Comparison of ENCODE assay signal across 12 cellular contexts in genomic region chr9:131545786-131546335, GRCh38. TPM values are rescaled to one million over a fixed set of nuclear protein-coding genes. Genes with fewer than 3 reads are reported as not detected.
DNase-seq lines count a peak whose midpoint lies in the region; ATAC-seq, FAIRE-seq and TF ChIP-seq lines count a peak whose summit lies in the region.
"Had no signal": no experiment of that assay in that cellular context is flagged by ENCODE, and none has a peak within 500 bp of the region (broad histone marks: within the 10 kb centered on the region; RNA-seq: fewer than 3 reads in every experiment).

No MANE protein-coding gene starts in this region.

- H3K36me3 ChIP-seq in SK-N-SH (replicated peaks in 1 of 2; ENCODE audit: control insufficient read depth in 1 of 2, insufficient read depth in 2 of 2, low read length in 1 of 2) (no peaks in the 10 kb centered on the region), kidney (ENCODE audit: control insufficient read depth in 1 of 2, insufficient read depth in 2 of 2, low read length in 2 of 2) (no peaks in the 10 kb centered on the region)
- H3K36me3 ChIP-seq: thyroid gland had no signal

- peak overlapping the region; percentile 22 for H3K4me3 Mint-ChIP-seq in activated CD4-positive, alpha-beta T cell treated with anti-CD3 and anti-CD28 coated beads for 36 hours
- H3K4me3 Mint-ChIP-seq in activated CD4-positive, alpha-beta T cell treated with anti-CD3 and anti-CD28 coated beads, Interleukin-2, amount 10 ng/mL, durations not matched to agents 7 days and 5 days: no peak overlapping the region
- peak overlapping the region; percentile 63 to 76 for H3K4me3 Mint-ChIP-seq in stimulated activated naive B cell treated with anti-CD40 and anti-IgM and Interleukin-4, amounts not matched to agents 10 μg/mL and 1 μg/mL and 100 μg/mL, for 72 hours

- no peaks in the 10 kb centered on the region for H3K9me2 ChIP-seq in SK-N-SH

- 2% methylated on average over 14 of the region's 30 CpGs for WGBS in SK-N-SH (ENCODE audit: low lambda C conversion rate)

- peaks cover 15% of the 10 kb centered on the region for H3K36me3 Mint-ChIP-seq in activated CD4-positive, alpha-beta T cell treated with anti-CD3 and anti-CD28 coated beads for 36 hours (ENCODE audit: low read depth)
- H3K36me3 Mint-ChIP-seq in activated CD4-positive, alpha-beta T cell treated with anti-CD3 and anti-CD28 coated beads, Interleukin-2, amount 10 ng/mL, durations not matched to agents 7 days and 5 days (ENCODE audit: low read depth): peaks cover 36% of the 10 kb centered on the region
- H3K36me3 Mint-ChIP-seq in stimulated activated naive B cell treated with anti-CD40 and anti-IgM and Interleukin-4, amounts not matched to agents 10 μg/mL and 1 μg/mL and 100 μg/mL, for 72 hours: peaks cover 16 to 45% of the 10 kb centered on the region in 2 donors

- no peaks in the 10 kb centered on the region for H3F3A ChIP-seq in SK-N-SH (replicated peaks; ENCODE audit: insufficient read depth)

- no peak overlapping the region for H3K27ac Mint-ChIP-seq in activated CD4-positive, alpha-beta T cell treated with anti-CD3 and anti-CD28 coated beads for 36 hours
- H3K27ac Mint-ChIP-seq in activated CD4-positive, alpha-beta T cell treated with anti-CD3 and anti-CD28 coated beads, Interleukin-2, amount 10 ng/mL, durations not matched to agents 7 days and 5 days: no peak overlapping the region
- H3K27ac Mint-ChIP-seq in stimulated activated naive B cell treated with anti-CD40 and anti-IgM and Interleukin-4, amounts not matched to agents 10 μg/mL and 1 μg/mL and 100 μg/mL, for 72 hours: no peak overlapping the region

- H3K9ac ChIP-seq in SK-N-SH (no peak overlapping the region), kidney (ENCODE audit: low read length in 2 of 2) (no peak overlapping the region)

- TF ChIP-seq EP300 in SK-N-SH (IDR thresholded peaks at IDR 0.05; ENCODE audit: borderline replicate concordance in 1 of 2, low read depth in 1 of 2, low read length in 1 of 2): no peak

- peaks cover 14% of the 10 kb centered on the region for H3K4me1 Mint-ChIP-seq in activated CD4-positive, alpha-beta T cell treated with anti-CD3 and anti-CD28 coated beads for 36 hours
- peaks cover 8% of the 10 kb centered on the region for H3K4me1 Mint-ChIP-seq in activated CD4-positive, alpha-beta T cell treated with anti-CD3 and anti-CD28 coated beads, Interleukin-2, amount 10 ng/mL, durations not matched to agents 7 days and 5 days
- H3K4me1 Mint-ChIP-seq in stimulated activated naive B cell treated with anti-CD40 and anti-IgM and Interleukin-4, amounts not matched to agents 10 μg/mL and 1 μg/mL and 100 μg/mL, for 72 hours: peaks cover 6 to 13% of the 10 kb centered on the region in 2 donors

- TF ChIP-seq CTCF in SK-N-SH (IDR thresholded peaks at IDR 0.05) (no peak), kidney (IDR thresholded peaks at IDR 0.05; ENCODE audit: borderline replicate concordance, extremely low read depth, insufficient read depth) (no peak)

- no peak for TF ChIP-seq RAD21 in SK-N-SH (IDR thresholded peaks at IDR 0.05; ENCODE audit: low read length)

- H3K27ac ChIP-seq in SK-N-SH (ENCODE audit: low read depth in 2 of 2, low read length in 1 of 2) (no peak overlapping the region), kidney (ENCODE audit: low read depth in 2 of 2, low read length in 2 of 2) (no peak overlapping the region)
- H3K27ac ChIP-seq: thyroid gland had no signal

- no peaks in the 10 kb centered on the region for H3K79me2 ChIP-seq in SK-N-SH (ENCODE audit: insufficient read depth)

- H3K27me3 Mint-ChIP-seq in activated CD4-positive, alpha-beta T cell treated with anti-CD3 and anti-CD28 coated beads for 36 hours: peaks cover 40% of the 10 kb centered on the region
- peaks cover 59% of the 10 kb centered on the region for H3K27me3 Mint-ChIP-seq in activated CD4-positive, alpha-beta T cell treated with anti-CD3 and anti-CD28 coated beads, Interleukin-2, amount 10 ng/mL, durations not matched to agents 7 days and 5 days
- peaks cover 45 to 56% of the 10 kb centered on the region in 2 donors for H3K27me3 Mint-ChIP-seq in stimulated activated naive B cell treated with anti-CD40 and anti-IgM and Interleukin-4, amounts not matched to agents 10 μg/mL and 1 μg/mL and 100 μg/mL, for 72 hours

- no peaks in the 10 kb centered on the region for H4K20me1 ChIP-seq in SK-N-SH (ENCODE audit: insufficient read depth)

- POLR2A ChIA-PET in activated CD4-positive, alpha-beta T cell treated with anti-CD3 and anti-CD28 coated beads for 36 hours (lab: Charles Lee): interaction anchor here (0.7 to 1.2 kb wide), 2 partner anchors 25 to 34 kb away, joined by 4 to 6 read pairs; no protein-coding TSS in a partner anchor
- POLR2A ChIA-PET in activated CD4-positive, alpha-beta T cell treated with anti-CD3 and anti-CD28 coated beads, Interleukin-2, amount 10 ng/mL, durations not matched to agents 7 days and 5 days (lab: Charles Lee): no interaction called here
- POLR2A ChIA-PET in SK-N-SH (lab: Yijun Ruan, JAX): no interaction called here

- intact Hi-C loops in activated CD4-positive, alpha-beta T cell treated with anti-CD3 and anti-CD28 coated beads for 36 hours (cut with DNase I, micrococcal nuclease): no loop called here
- intact Hi-C loops in kidney (cut with DNase I): no loop called here

- FAIRE-seq in kidney (lab: Jason Lieb, UNC): no peak

- peak overlapping the region in 1 of 2 experiments; percentile 31; a peak in 2 of 4 replicates for H3K4me3 ChIP-seq in SK-N-SH (ENCODE audit: low read depth in 2 of 2, low read length in 1 of 2)
- H3K4me3 ChIP-seq in kidney (ENCODE audit: low read length in 2 of 2): no peak overlapping the region
- H3K4me3 ChIP-seq: thyroid gland had no signal

- ATAC-seq in activated CD4-positive, alpha-beta T cell treated with anti-CD3 and anti-CD28 coated beads for 36 hours: no peak
- no peak for ATAC-seq in stimulated activated naive B cell treated with anti-CD40 and anti-IgM and Interleukin-4, amounts not matched to agents 10 μg/mL and 1 μg/mL and 100 μg/mL, for 72 hours (replicated peaks)
- no peak for ATAC-seq in GM21515 (IDR thresholded peaks at IDR 0.05; ENCODE audit: unreplicated experiment)

- CTCF ChIA-PET in activated CD4-positive, alpha-beta T cell treated with anti-CD3 and anti-CD28 coated beads for 36 hours (lab: Charles Lee): interaction anchor here (1.2 kb wide), 2 partner anchors 93 to 196 kb away, joined by 3 to 4 read pairs; no protein-coding TSS in a partner anchor
- CTCF ChIA-PET in activated CD4-positive, alpha-beta T cell treated with anti-CD3 and anti-CD28 coated beads, Interleukin-2, amount 10 ng/mL, durations not matched to agents 7 days and 5 days (lab: Charles Lee): interaction anchor here (0.9 to 2.5 kb wide), 3 partner anchors 14 to 195 kb away, joined by 3 to 5 read pairs (median 4); no protein-coding TSS in a partner anchor
- CTCF ChIA-PET in SK-N-SH (lab: Yijun Ruan, JAX): interaction anchor here (1.0 to 2.3 kb wide), 4 partner anchors 14 to 196 kb away, joined by 3 to 9 read pairs (median 6); partner anchors contain the start of genes RAPGEF1 and UCK1

- no peak for DNase-seq in activated CD4-positive, alpha-beta T cell treated with anti-CD3 and anti-CD28 coated beads for 36 hours
- DNase-seq in activated CD4-positive, alpha-beta T cell treated with anti-CD3 and anti-CD28 coated beads, Interleukin-2, amount 10 ng/mL, durations not matched to agents 7 days and 5 days: no peak
- peak; percentile 57 for DNase-seq in SK-N-SH
- peak; percentile 74 for DNase-seq in left kidney (ENCODE audit: low read depth, low spot score)
- no peak for DNase-seq in stimulated activated naive B cell treated with anti-CD40 and anti-IgM and Interleukin-4, amounts not matched to agents 10 μg/mL and 1 μg/mL and 100 μg/mL, for 72 hours
- no peak for DNase-seq in NCI-H2227 treated with DMSO at 0.1 percent for 48 hours (lab: John Stamatoyannopoulos, UW)
- no peak for DNase-seq in kidney
- DNase-seq: amygdala, MM.1S had no signal

- H3K9me3 ChIP-seq in SK-N-SH: peaks cover 15% of the 10 kb centered on the region
- H3K9me3 ChIP-seq in kidney (ENCODE audit: control insufficient read depth in 1 of 2, low read length in 2 of 2): peaks cover 0 to 8% of the 10 kb centered on the region in 2 donors
- H3K9me3 ChIP-seq: thyroid gland had no signal

- H2AFZ ChIP-seq in SK-N-SH (ENCODE audit: low read depth): no peak overlapping the region

- H3K9me3 Mint-ChIP-seq in activated CD4-positive, alpha-beta T cell treated with anti-CD3 and anti-CD28 coated beads for 36 hours (ENCODE audit: low read depth): peaks cover 22% of the 10 kb centered on the region
- H3K9me3 Mint-ChIP-seq in activated CD4-positive, alpha-beta T cell treated with anti-CD3 and anti-CD28 coated beads, Interleukin-2, amount 10 ng/mL, durations not matched to agents 7 days and 5 days: peaks cover 31% of the 10 kb centered on the region
- peaks cover 20 to 26% of the 10 kb centered on the region in 2 donors for H3K9me3 Mint-ChIP-seq in stimulated activated naive B cell treated with anti-CD40 and anti-IgM and Interleukin-4, amounts not matched to agents 10 μg/mL and 1 μg/mL and 100 μg/mL, for 72 hours

- peak overlapping the region; percentile 70; the same call in 1 of the 2 replicates for H3K4me2 ChIP-seq in SK-N-SH

- H3K27me3 ChIP-seq in SK-N-SH (ENCODE audit: insufficient read depth): peaks cover 41% of the 10 kb centered on the region

- H3K4me1 ChIP-seq in SK-N-SH (ENCODE audit: control insufficient read depth in 1 of 2, insufficient read depth in 2 of 2, low read depth in 1 of 2, low read length in 1 of 2) (peaks cover 0 to 5% of the 10 kb centered on the region in 2 experiments; a peak in 1 of 4 replicates), kidney (ENCODE audit: control insufficient read depth in 1 of 2, insufficient read depth in 1 of 2, low read depth in 1 of 2, low read length in 2 of 2) (peaks cover 0 to 2% of the 10 kb centered on the region in 2 donors)

RNA-seq across cellular contexts. Expression of gene PRRT1B, which starts 0.5 kb away (rescaled TPM):
- not detected for total RNA-seq in activated CD4-positive, alpha-beta T cell treated with anti-CD3 and anti-CD28 coated beads for 36 hours
- not detected for total RNA-seq in activated CD4-positive, alpha-beta T cell treated with anti-CD3 and anti-CD28 coated beads, Interleukin-2, amount 10 ng/mL, durations not matched to agents 7 days and 5 days
- polyA plus RNA-seq in SK-N-SH (2012; rRNA removed): not detected in 2 replicates
- polyA plus RNA-seq in SK-N-SH (2012; cell fraction: cytosol; rRNA removed): not detected in 2 replicates
- not detected in 2 replicates for polyA plus RNA-seq in SK-N-SH (2012; cell fraction: nucleus; rRNA removed)
- 1.0 TPM for total RNA-seq in kidney
- not detected for polyA plus RNA-seq in kidney (ENCODE audit: insufficient read depth, low read depth, low replicate concordance)
- total RNA-seq: thyroid gland had no signal
- polyA plus RNA-seq: AG04450 had no signal

RNA-seq across cellular contexts. Expression of gene UCK1, which starts 14.8 kb away (rescaled TPM):
- 10 to 100 TPM; 15.2 to 16.5 TPM for total RNA-seq in activated CD4-positive, alpha-beta T cell treated with anti-CD3 and anti-CD28 coated beads for 36 hours
- 10 to 100 TPM; 35.9 to 39.5 TPM for total RNA-seq in activated CD4-positive, alpha-beta T cell treated with anti-CD3 and anti-CD28 coated beads, Interleukin-2, amount 10 ng/mL, durations not matched to agents 7 days and 5 days
- polyA plus RNA-seq in SK-N-SH (2012; rRNA removed) (30.9 and 32.9 TPM in 2 replicates), kidney (ENCODE audit: insufficient read depth, low read depth, low replicate concordance) (34.6 TPM)
- polyA plus RNA-seq in SK-N-SH (2012; cell fraction: cytosol; rRNA removed): 22.3 and 28.0 TPM in 2 replicates
- 52.0 TPM in 2 replicates for polyA plus RNA-seq in SK-N-SH (2012; cell fraction: nucleus; rRNA removed)
- total RNA-seq in kidney: 31.3 TPM

RNA-seq across cellular contexts. Expression of gene POMT1, which starts 43.1 kb away (rescaled TPM):
- 10 to 100 TPM; 28.2 to 30.7 TPM for total RNA-seq in activated CD4-positive, alpha-beta T cell treated with anti-CD3 and anti-CD28 coated beads for 36 hours
- 10 to 100 TPM; 47.7 to 54.1 TPM for total RNA-seq in activated CD4-positive, alpha-beta T cell treated with anti-CD3 and anti-CD28 coated beads, Interleukin-2, amount 10 ng/mL, durations not matched to agents 7 days and 5 days
- polyA plus RNA-seq in SK-N-SH (2012; rRNA removed) (34.8 and 44.5 TPM in 2 replicates), kidney (ENCODE audit: insufficient read depth, low read depth, low replicate concordance) (32.3 TPM)
- 13.7 and 17.6 TPM in 2 replicates for polyA plus RNA-seq in SK-N-SH (2012; cell fraction: cytosol; rRNA removed)
- polyA plus RNA-seq in SK-N-SH (2012; cell fraction: nucleus; rRNA removed): 224 and 238 TPM in 2 replicates
- 36.5 TPM for total RNA-seq in kidney

Comparison
In these comparisons a context has a peak if more than half of its experiments do, and no peak if none do; other contexts are left out.
1. DNase-seq: peak in SK-N-SH (single experiment) and left kidney (single experiment); none in activated CD4-positive, alpha-beta T cell treated with anti-CD3 and anti-CD28 coated beads for 36 hours (single experiment), activated CD4-positive, alpha-beta T cell treated with anti-CD3 and anti-CD28 coated beads, Interleukin-2, amount 10 ng/mL, durations not matched to agents 7 days and 5 days (single experiment), stimulated activated naive B cell treated with anti-CD40 and anti-IgM and Interleukin-4, amounts not matched to agents 10 μg/mL and 1 μg/mL and 100 μg/mL, for 72 hours (single experiment), NCI-H2227 treated with DMSO at 0.1 percent for 48 hours (single experiment) and kidney (single experiment).